In genomic region chr2:99337164-99337930, GRCh38 we compare ENCODE assay signal across 8 cellular contexts. TPM values are rescaled to one million over a fixed set of nuclear protein-coding genes. Genes with fewer than 3 reads are reported as not detected.
DNase-seq lines count a peak whose midpoint lies in the region; ATAC-seq, FAIRE-seq and TF ChIP-seq lines count a peak whose summit lies in the region.

Gene EIF5B (plus strand): TSS chr2:99337389. CDS start chr2:99337555, 166 bp downstream.

- peaks cover 0 to 3% of the 10 kb centered on the region in 2 donors for H3K4me1 ChIP-seq in small intestine (ENCODE audit: control insufficient read depth in 2 of 2, insufficient read depth in 1 of 2, low read depth in 1 of 2, low read length in 1 of 2)

- H3K27me3 ChIP-seq in WERI-Rb-1 (ENCODE audit: insufficient read depth, low read depth, severe bottlenecking) = no peaks in the 10 kb centered on the region
- no peaks in the 10 kb centered on the region for H3K27me3 ChIP-seq in bronchial epithelial cell (ENCODE audit: control insufficient read depth, insufficient read depth, low read length)
- H3K27me3 ChIP-seq in small intestine (ENCODE audit: control insufficient read depth in 2 of 2, insufficient read depth in 2 of 2, low read length in 2 of 2) = no peaks in the 10 kb centered on the region

- no peaks in the 10 kb centered on the region for H3K9me3 ChIP-seq in WERI-Rb-1 (ENCODE audit: severe bottlenecking)
- H3K9me3 ChIP-seq in small intestine (ENCODE audit: control insufficient read depth, low read depth) = no peaks in the 10 kb centered on the region

- DNase-seq in AG09319 (ENCODE audit: extremely low read depth, low read depth) = peak; percentile 91
- peak; percentile 91 for DNase-seq in NCI-H2196 treated with DMSO at 0.1 percent for 48 hours (lab: John Stamatoyannopoulos, UW; ENCODE audit: unreplicated experiment)
- DNase-seq in WERI-Rb-1 = peak; percentile 98
- DNase-seq in bronchial epithelial cell (ENCODE audit: low read depth) = peak; percentile 89
- peak; percentile 94 for DNase-seq in iPS-NIHi11 (ENCODE audit: low spot score)
- peak; percentile 97 for DNase-seq in small intestine

- FAIRE-seq in bronchial epithelial cell (lab: Jason Lieb, UNC) (no peak), small intestine (lab: Jason Lieb, UNC) (no peak)

- H3K4me3 ChIP-seq in WERI-Rb-1 (ENCODE audit: low read depth, low read length) (peak within 1 kb of the TSS; percentile 92), bronchial epithelial cell (ENCODE audit: low read depth, low read length) (peak within 1 kb of the TSS; percentile 48), small intestine (ENCODE audit: low read depth in 1 of 2, low read length in 2 of 2) (peak within 1 kb of the TSS; percentile 79 to 86)

- TF ChIP-seq CTCF in AG09319 (IDR thresholded peaks at IDR 0.05; ENCODE audit: low read depth, low read length) (peak; percentile 78), WERI-Rb-1 (IDR thresholded peaks at IDR 0.05; ENCODE audit: low read depth, low read length) (peak; percentile 78), bronchial epithelial cell (IDR thresholded peaks at IDR 0.05; ENCODE audit: insufficient read depth, low read length, severe bottlenecking) (peak; percentile 71)

- H3K36me3 ChIP-seq in WERI-Rb-1 = peaks cover 15% of the 10 kb centered on the region
- H3K36me3 ChIP-seq in bronchial epithelial cell (ENCODE audit: control insufficient read depth, insufficient read depth, low read length) = no peaks in the 10 kb centered on the region
- no peaks in the 10 kb centered on the region for H3K36me3 ChIP-seq in small intestine (ENCODE audit: control insufficient read depth in 2 of 2, insufficient read depth in 2 of 2, low read length in 2 of 2)

- H3K27ac ChIP-seq in WERI-Rb-1 = peak within 1 kb of the TSS; percentile 94
- peak within 1 kb of the TSS; percentile 88 to 90 for H3K27ac ChIP-seq in small intestine (ENCODE audit: low read depth in 1 of 2, low read length in 1 of 2)

- 0% methylated on average over 77 to 80 of the region's 80 CpGs for WGBS in small intestine, 3 donors

- ATAC-seq in GM18909 (IDR thresholded peaks at IDR 0.05; ENCODE audit: poor library complexity, unreplicated experiment) = peak; percentile 65
- ATAC-seq in HG03159 (IDR thresholded peaks at IDR 0.05; ENCODE audit: unreplicated experiment) = peak; percentile 54

RNA-seq across cellular contexts. Expression of gene EIF5B, which starts in this region (rescaled TPM):
- total RNA-seq in bronchial epithelial cell = 21.3 and 23.9 TPM in 2 replicates
- polyA plus RNA-seq in small intestine = 10 to 100 TPM; 21.0 to 38.6 (median 25.5) TPM

Comparison
In these comparisons a context has a peak if more than half of its experiments do, and no peak if none do; other contexts are left out.
1. Peak in every context shown above with its lines: DNase-seq, ATAC-seq, H3K4me3 ChIP-seq and H3K27ac ChIP-seq.